In genomic region chr10:60495357-60495756, GRCh38 we compare ENCODE assay signal across 18 cellular contexts.
A peak's percentile ranks its signal among the peaks of the same experiment; 100 is the strongest.
DNase-seq lines count a peak whose midpoint lies in the region; ATAC-seq and TF ChIP-seq lines count a peak whose summit lies in the region.
"Had no signal": no experiment of that assay in that cellular context is flagged by ENCODE, and none has a peak within 500 bp of the region (broad histone marks: within the 10 kb centered on the region; RNA-seq: fewer than 3 reads in every experiment).

No MANE protein-coding gene starts in this region.

- H3K27me3 ChIP-seq in PC-3 (ENCODE audit: low read length) (no peaks in the 10 kb centered on the region), osteoblast (ENCODE audit: insufficient read depth, low read length) (no peaks in the 10 kb centered on the region)
- H3K27me3 ChIP-seq: BLaER1, right lobe of liver had no signal

- H3K79me2 ChIP-seq in PC-3 (ENCODE audit: low read length) (no peaks in the 10 kb centered on the region), osteoblast (ENCODE audit: insufficient read depth, low read length) (no peaks in the 10 kb centered on the region)

- BruUV-seq in PC-3 (replicated peaks; lab: Mats Ljungman, UMichigan), result no TSS peak

- H3K9me3 ChIP-seq in PC-3 (ENCODE audit: low read length) (no peaks in the 10 kb centered on the region), osteoblast (ENCODE audit: low read depth, low read length) (no peaks in the 10 kb centered on the region)
- H3K9me3 ChIP-seq: BLaER1, right lobe of liver had no signal

- H3K27ac ChIP-seq in PC-3 (ENCODE audit: low read length) (no peak overlapping the region), osteoblast (ENCODE audit: low read depth, low read length) (no peak overlapping the region)
- H3K27ac ChIP-seq: BLaER1, KMS-11, right lobe of liver had no signal

- H4K20me1 ChIP-seq in PC-3 (ENCODE audit: low read length) (no peaks in the 10 kb centered on the region), osteoblast (ENCODE audit: insufficient read depth, low read length) (no peaks in the 10 kb centered on the region)
- H4K20me1 ChIP-seq: BLaER1 had no signal

- H3F3A ChIP-seq in PC-3 (ENCODE audit: low read length, unreplicated experiment), result no peaks in the 10 kb centered on the region

- no peak overlapping the region for H2AFZ ChIP-seq in PC-3 (ENCODE audit: low read length)
- H2AFZ ChIP-seq in osteoblast (ENCODE audit: low read length), result no peak overlapping the region

- POLR2A ChIA-PET in PC-3 (lab: Charles Lee; ENCODE audit: unreplicated experiment), result no interaction called here

- H3K36me3 ChIP-seq in PC-3 (ENCODE audit: low read depth, low read length) (no peaks in the 10 kb centered on the region), osteoblast (ENCODE audit: insufficient read depth, low read length) (no peaks in the 10 kb centered on the region)
- H3K36me3 ChIP-seq: BLaER1, right lobe of liver had no signal

- intact Hi-C loops in PC-3 (cut with micrococcal nuclease), result loop anchor here (5.0 kb wide), 2 partner anchors 42 to 77 kb away; no protein-coding TSS in a partner anchor

- H3K4me3 ChIP-seq in PC-3 (ENCODE audit: low read length), result no peak overlapping the region
- H3K4me3 ChIP-seq in fibroblast of mammary gland (ENCODE audit: control insufficient read depth, low read depth, low read length), result no peak overlapping the region
- H3K4me3 ChIP-seq in osteoblast (ENCODE audit: insufficient read depth, low read length), result no peak overlapping the region
- H3K4me3 ChIP-seq: BLaER1, right lobe of liver had no signal

- peak; percentile 50 for ATAC-seq in PC-3
- no peak for ATAC-seq in GM18907 (IDR thresholded peaks at IDR 0.05; ENCODE audit: unreplicated experiment)
- ATAC-seq: naive thymus-derived CD4-positive, alpha-beta T cell; right lobe of liver had no signal

- H3K9me2 ChIP-seq in PC-3 (replicated peaks; ENCODE audit: low read length), result no peaks in the 10 kb centered on the region

- TF ChIP-seq CTCF in PC-3 (conservative IDR thresholded peaks at IDR 0.05; ENCODE audit: low read depth, low read length) (peak; percentile 54; the same call in 1 of the 2 replicates), fibroblast of mammary gland (conservative IDR thresholded peaks at IDR 0.05; ENCODE audit: control insufficient read depth, insufficient read depth, low read depth, low read length) (no peak), osteoblast (IDR thresholded peaks at IDR 0.05; ENCODE audit: extremely low read depth, low read depth, low read length) (no peak)

- CTCF ChIA-PET in PC-3 (lab: Charles Lee), result interaction anchor here (1.0 kb wide), 1 partner anchor 51 kb away, joined by 3 read pairs; no protein-coding TSS in a partner anchor

- DNase-seq in ELR (ENCODE audit: low read depth), result peak; percentile 40
- peak; percentile 82 for DNase-seq in PC-3
- peak; percentile 5 for DNase-seq in fibroblast of mammary gland (ENCODE audit: low read depth)
- peak; percentile 0 for DNase-seq in osteoblast (ENCODE audit: insufficient read length, low spot score, missing footprints)
- DNase-seq in KG1 (lab: John Stamatoyannopoulos, UW), result no peak
- DNase-seq in NOMO-1 treated with DMSO at 0.1 percent for 48 hours (lab: John Stamatoyannopoulos, UW; ENCODE audit: unreplicated experiment), result no peak
- DNase-seq in SW 1271 (lab: John Stamatoyannopoulos, UW), result no peak
- DNase-seq: activated naive CD4-positive, alpha-beta T cell treated with anti-CD3 and anti-CD28 coated beads, Interleukin-2, amount 50 U/mL, for 16 hours; cortex of kidney; islet precursor cell; naive thymus-derived CD4-positive, alpha-beta T cell; NCI-H1694 treated with DMSO at 0.1 percent for 48 hours; right lobe of liver; SHP77 treated with DMSO at 0.1 percent for 48 hours; stimulated activated naive CD4-positive, alpha-beta T cell had no signal

- H3K4me1 ChIP-seq in PC-3 (ENCODE audit: insufficient read depth, low read length), result peaks cover 27% of the 10 kb centered on the region
- peaks cover 7% of the 10 kb centered on the region for H3K4me1 ChIP-seq in osteoblast (ENCODE audit: insufficient read depth, low read length)
- H3K4me1 ChIP-seq: BLaER1, right lobe of liver had no signal

- H3K4me2 ChIP-seq in PC-3 (ENCODE audit: low read length) (peak overlapping the region; percentile 1; the same call in 1 of the 2 replicates), osteoblast (ENCODE audit: insufficient read depth, low read length) (no peak overlapping the region)
- H3K4me2 ChIP-seq: BLaER1, KMS-11 had no signal

- H3K9ac ChIP-seq in PC-3 (ENCODE audit: low read length), result no peak overlapping the region
- H3K9ac ChIP-seq: BLaER1, KMS-11 had no signal

Comparison
In these comparisons a context has a peak if more than half of its experiments do, and no peak if none do; other contexts are left out.
1. DNase-seq: peak in ELR (single experiment), PC-3 (single experiment), fibroblast of mammary gland (single experiment) and osteoblast (single experiment); none in KG1 (single experiment), NOMO-1 treated with DMSO at 0.1 percent for 48 hours (single experiment) and SW 1271 (0 of 2).